ENCODE assay signal across 23 cellular contexts in genomic region chr5:177319913-177320588, GRCh38. TPM values are rescaled to one million over a fixed set of nuclear protein-coding genes. Genes with fewer than 3 reads are reported as not detected.
DNase-seq lines count a peak whose midpoint lies in the region; ATAC-seq, FAIRE-seq and TF ChIP-seq lines count a peak whose summit lies in the region.
"Had no signal": no experiment of that assay in that cellular context is flagged by ENCODE, and none has a peak within 500 bp of the region (broad histone marks: within the 10 kb centered on the region; RNA-seq: fewer than 3 reads in every experiment).

No MANE protein-coding gene starts in this region.

- no peaks in the 10 kb centered on the region for H3K4me1 ChIP-seq in right atrium auricular region
- H3K4me1 ChIP-seq in HepG2 (ENCODE audit: insufficient read depth, low read length): peaks cover 38% of the 10 kb centered on the region
- no peaks in the 10 kb centered on the region; the same call in 1 of the 2 replicates for H3K4me1 ChIP-seq in H9 (ENCODE audit: insufficient read depth, low read length)
- H3K4me1 ChIP-seq: breast epithelium had no signal

- H4K8ac ChIP-seq in H9 (replicated peaks; ENCODE audit: insufficient read length, low read depth, low read length): no peak overlapping the region

- H3K4me1 Mint-ChIP-seq in stimulated activated naive B cell treated with anti-CD40 and anti-IgM and Interleukin-4, amounts not matched to agents 10 μg/mL and 1 μg/mL and 100 μg/mL, for 72 hours: peaks cover 17 to 26% of the 10 kb centered on the region in 2 donors
- H3K4me1 Mint-ChIP-seq in H9: peaks cover 11 to 12% of the 10 kb centered on the region in 2 experiments

- H4K91ac ChIP-seq in H9 (ENCODE audit: insufficient read length, low read depth, low read length): no peak overlapping the region

- no peak overlapping the region for H3K4me3 ChIP-seq in right atrium auricular region
- no peak overlapping the region for H3K4me3 ChIP-seq in HepG2 (replicated peaks in 1 of 3; ENCODE audit: insufficient read depth in 1 of 3, low read depth in 2 of 3, low read length in 3 of 3)
- H3K4me3 ChIP-seq: breast epithelium had no signal

- no peak for TF ChIP-seq RAD21 in HepG2 (CRISPR knock-in tag; IDR thresholded peaks at IDR 0.05)

- no peak overlapping the region for H2AFZ ChIP-seq in HepG2 (ENCODE audit: low read length)
- H2AFZ ChIP-seq in H9 (ENCODE audit: low read length): no peak overlapping the region

- H3K27me3 Mint-ChIP-seq in stimulated activated naive B cell treated with anti-CD40 and anti-IgM and Interleukin-4, amounts not matched to agents 10 μg/mL and 1 μg/mL and 100 μg/mL, for 72 hours: no peaks in the 10 kb centered on the region
- H3K27me3 Mint-ChIP-seq in H9 (ENCODE audit: low read depth): no peaks in the 10 kb centered on the region
- H3K27me3 Mint-ChIP-seq: activated B cell treated with CpG ODN at 0.5 μM for 24 hours; CD4-positive, alpha-beta memory T cell; progenitor cell of endocrine pancreas; stimulated activated memory B cell treated with anti-CD40 and anti-IgM and Interleukin-4, amounts not matched to agents 10 μg/mL and 1 μg/mL and 100 μg/mL, for 72 hours had no signal

- no peak overlapping the region for H4K5ac ChIP-seq in H9 (ENCODE audit: insufficient read length, low read depth, low read length)

- no peak overlapping the region for H3T11ph ChIP-seq in H9 (ENCODE audit: low read length)

- H2BK15ac ChIP-seq in H9 (ENCODE audit: low read depth, low read length): no peak overlapping the region

- H3K9me3 Mint-ChIP-seq in stimulated activated naive B cell treated with anti-CD40 and anti-IgM and Interleukin-4, amounts not matched to agents 10 μg/mL and 1 μg/mL and 100 μg/mL, for 72 hours: no peaks in the 10 kb centered on the region
- H3K9me3 Mint-ChIP-seq in H9: no peaks in the 10 kb centered on the region; a peak in 1 of 5 replicates
- H3K9me3 Mint-ChIP-seq: activated B cell treated with CpG ODN at 0.5 μM for 24 hours; CD4-positive, alpha-beta memory T cell had no signal

- H2BK5ac ChIP-seq in H9 (ENCODE audit: insufficient read length, low read length): no peak overlapping the region

- H3K36me3 ChIP-seq in right atrium auricular region: no peaks in the 10 kb centered on the region
- peaks cover 4 to 17% of the 10 kb centered on the region in 2 experiments; a peak in 2 of 5 replicates for H3K36me3 ChIP-seq in HepG2 (replicated peaks in 1 of 2; ENCODE audit: control insufficient read depth in 1 of 2, insufficient read depth in 2 of 2, low read length in 2 of 2)
- H3K36me3 ChIP-seq: breast epithelium had no signal

- H3K9ac ChIP-seq in HepG2 (ENCODE audit: insufficient read depth, low read depth, low read length) (no peak overlapping the region), H9 (ENCODE audit: extremely low read depth, insufficient read length, low read length) (no peak overlapping the region)
- H3K9ac ChIP-seq: KMS-11 had no signal

- H3K56ac ChIP-seq in H9 (ENCODE audit: insufficient read length, low read depth, low read length): no peak overlapping the region

- TF ChIP-seq POLR2A in HepG2 (IDR thresholded peaks at IDR 0.05; ENCODE audit: insufficient read depth in 1 of 2, low read depth in 2 of 2, low read length in 2 of 2): no peak

- H2BK12ac ChIP-seq in H9 (ENCODE audit: insufficient read length, low read depth, low read length): no peak overlapping the region

- no peak overlapping the region for H3K18ac ChIP-seq in H9 (ENCODE audit: insufficient read length, low read depth, low read length)

- no peak overlapping the region for H2BK20ac ChIP-seq in H9 (ENCODE audit: low read depth, low read length, poor library complexity, severe bottlenecking)

- intact Hi-C loops in Right ventricle myocardium inferior (cut with DNase I) (loop anchor here (5.0 kb wide), 1 partner anchor 132 kb away; no protein-coding TSS in a partner anchor), HepG2 (cut with micrococcal nuclease; ENCODE audit: unreplicated experiment) (loop anchor here (5.0 kb wide), 1 partner anchor 47 kb away; no protein-coding TSS in a partner anchor)

- CTCF ChIA-PET in HepG2 (lab: Yijun Ruan, JAX; ENCODE audit: low intra/inter-chr PET ratio, low total read pairs): no interaction called here

- TF ChIP-seq CTCF in right atrium auricular region (IDR thresholded peaks at IDR 0.05) (no peak), HepG2 (CRISPR knock-in tag; IDR thresholded peaks at IDR 0.05) (no peak), H9 (conservative IDR thresholded peaks at IDR 0.05) (no peak)

- POLR2A ChIA-PET in HepG2 (lab: Yijun Ruan, JAX): no interaction called here

- no peaks in the 10 kb centered on the region for H3K9me3 ChIP-seq in right atrium auricular region
- H3K9me3 ChIP-seq in HepG2 (ENCODE audit: low read length): no peaks in the 10 kb centered on the region
- no peaks in the 10 kb centered on the region for H3K9me3 ChIP-seq in H9 (ENCODE audit: control insufficient read depth, low read depth, low read length)
- H3K9me3 ChIP-seq: breast epithelium had no signal

- no peak overlapping the region for H3K27ac Mint-ChIP-seq in stimulated activated naive B cell treated with anti-CD40 and anti-IgM and Interleukin-4, amounts not matched to agents 10 μg/mL and 1 μg/mL and 100 μg/mL, for 72 hours
- H3K27ac Mint-ChIP-seq in H9: no peak overlapping the region
- H3K27ac Mint-ChIP-seq: activated B cell treated with CpG ODN at 0.5 μM for 24 hours; activated T-helper 2 cell treated with anti-CD3 and anti-CD28 coated beads, Interferon-gamma antibody, Interleukin-2, Interleukin-4, amounts not matched to agents 10 μg/mL and 5 μg/mL and 100 μg/mL, durations not matched to agents 14 hours and 24 hours and 36 hours; nephron progenitor cell; progenitor cell of endocrine pancreas; stimulated activated memory B cell treated with anti-CD40 and anti-IgM and Interleukin-4, amounts not matched to agents 10 μg/mL and 1 μg/mL and 100 μg/mL, for 72 hours had no signal

- ATAC-seq in Right ventricle myocardium inferior: no peak
- ATAC-seq in HepG2: no peak
- ATAC-seq in stimulated activated naive B cell treated with anti-CD40 and anti-IgM and Interleukin-4, amounts not matched to agents 10 μg/mL and 1 μg/mL and 100 μg/mL, for 72 hours (replicated peaks): peak; percentile 34 to 56
- ATAC-seq: HCT116 had no signal

- H2BK120ac ChIP-seq in H9 (ENCODE audit: low read depth, low read length, poor library complexity, severe bottlenecking): no peak overlapping the region

- no peaks in the 10 kb centered on the region for H3K79me1 ChIP-seq in H9 (ENCODE audit: insufficient read depth, low read depth, low read length, poor library complexity, severe bottlenecking)

- no peak overlapping the region for H3K14ac ChIP-seq in H9 (ENCODE audit: insufficient read depth, low read length)

- TF ChIP-seq EP300 in HepG2 (IDR thresholded peaks at IDR 0.05; ENCODE audit: low read depth in 2 of 2, low read length in 2 of 2) (no peak), HepG2 (CRISPR knock-in tag; IDR thresholded peaks at IDR 0.05; ENCODE audit: borderline replicate concordance) (no peak)

- H3K4me3 Mint-ChIP-seq in stimulated activated naive B cell treated with anti-CD40 and anti-IgM and Interleukin-4, amounts not matched to agents 10 μg/mL and 1 μg/mL and 100 μg/mL, for 72 hours: no peak overlapping the region
- H3K4me3 Mint-ChIP-seq in H9: no peak overlapping the region
- H3K4me3 Mint-ChIP-seq: activated B cell treated with CpG ODN at 0.5 μM for 24 hours; CD4-positive, alpha-beta memory T cell; nephron progenitor cell; stimulated activated memory B cell treated with anti-CD40 and anti-IgM and Interleukin-4, amounts not matched to agents 10 μg/mL and 1 μg/mL and 100 μg/mL, for 72 hours had no signal

- peaks cover 18 to 24% of the 10 kb centered on the region in 2 donors for H3K36me3 Mint-ChIP-seq in stimulated activated naive B cell treated with anti-CD40 and anti-IgM and Interleukin-4, amounts not matched to agents 10 μg/mL and 1 μg/mL and 100 μg/mL, for 72 hours
- H3K36me3 Mint-ChIP-seq in H9 (ENCODE audit: insufficient read depth in 1 of 3, low read depth in 3 of 3): peaks cover 8 to 13% (median 8%) of the 10 kb centered on the region in 3 experiments; a peak in 6 of 7 replicates

- whole genome bisulfite sequencing in HepG2 (ENCODE audit: low lambda C conversion rate): 98% methylated on average over 10 of the region's 14 CpGs
- no CpG with 5 or more reads among the region's 14 CpGs for WGBS in H9 (ENCODE audit: extremely low coverage, insufficient read length, low lambda C conversion rate)

- H2AK5ac ChIP-seq in H9 (ENCODE audit: insufficient read length, low read length): no peak overlapping the region

- peaks cover 6% of the 10 kb centered on the region for H3K79me2 ChIP-seq in HepG2 (ENCODE audit: insufficient read depth, low read length)
- H3K79me2 ChIP-seq in H9 (ENCODE audit: insufficient read depth, low read length): no peaks in the 10 kb centered on the region

- no TSS peak for BruUV-seq in HepG2 (replicated peaks; lab: Mats Ljungman, UMichigan)

- DNase-seq in Right ventricle myocardium inferior (ENCODE audit: missing footprints): peak; percentile 79
- DNase-seq in right atrium auricular region (ENCODE audit: low spot score): no peak
- peak; percentile 43 for DNase-seq in SW480 (ENCODE audit: low spot score)
- DNase-seq in HepG2 (ENCODE audit: low spot score): no peak
- no peak for DNase-seq in stimulated activated naive B cell treated with anti-CD40 and anti-IgM and Interleukin-4, amounts not matched to agents 10 μg/mL and 1 μg/mL and 100 μg/mL, for 72 hours
- no peak for DNase-seq in Kasumi-1 (lab: John Stamatoyannopoulos, UW)
- no peak for DNase-seq in foreskin melanocyte
- DNase-seq in H9: no peak
- DNase-seq: activated B cell treated with CpG ODN at 0.5 μM for 24 hours, DMS153, NCI-H1930, NCI-H226, NCI-H82, nephron progenitor cell had no signal

- FAIRE-seq in HepG2 (lab: Jason Lieb, UNC): no peak
- FAIRE-seq: endometrium, G401.6 had no signal

- no peak overlapping the region for H3K4ac ChIP-seq in H9 (ENCODE audit: low read depth, low read length)

- H3K23me2 ChIP-seq in H9 (ENCODE audit: insufficient read length, low read depth, low read length, poor library complexity, severe bottlenecking): no peaks in the 10 kb centered on the region

- no peaks in the 10 kb centered on the region for H3K27me3 ChIP-seq in right atrium auricular region
- H3K27me3 ChIP-seq in HepG2 (ENCODE audit: control insufficient read depth in 1 of 2, insufficient read depth in 2 of 2, low read length in 2 of 2): no peaks in the 10 kb centered on the region
- no peaks in the 10 kb centered on the region for H3K27me3 ChIP-seq in H9 (ENCODE audit: insufficient read depth, low read length)
- H3K27me3 ChIP-seq: breast epithelium had no signal

- H3K27ac ChIP-seq in right atrium auricular region: no peak overlapping the region
- no peak overlapping the region for H3K27ac ChIP-seq in HepG2 (ENCODE audit: extremely low read length, insufficient read depth, low read length)
- no peak overlapping the region for H3K27ac ChIP-seq in H9 (ENCODE audit: insufficient read length, low read depth, low read length)
- H3K27ac ChIP-seq: breast epithelium, KMS-11 had no signal

- H3K4me2 ChIP-seq in HepG2 (ENCODE audit: low read depth, low read length): no peak overlapping the region
- no peak overlapping the region for H3K4me2 ChIP-seq in H9 (ENCODE audit: insufficient read depth, insufficient read length, low read length)
- H3K4me2 ChIP-seq: KMS-11 had no signal

- H4K20me1 ChIP-seq in HepG2 (ENCODE audit: insufficient read depth, low read length): no peaks in the 10 kb centered on the region
- no peaks in the 10 kb centered on the region for H4K20me1 ChIP-seq in H9 (ENCODE audit: control insufficient read depth, insufficient read depth, insufficient read length)

- no peak overlapping the region for H3K23ac ChIP-seq in H9 (ENCODE audit: insufficient read length, low read depth, low read length)

- in situ Hi-C loops in HepG2 (cut with HindIII; ENCODE audit: extremely low pct_ligation_motif_present, low pct_unique_long_range_greater_than_20kb): no loop called here

RNA-seq across cellular contexts. Expression of gene MXD3, which starts 8.4 kb away (rescaled TPM):
- total RNA-seq in Right ventricle myocardium inferior: 2.0 TPM
- total RNA-seq in right atrium auricular region: 1 to 10 TPM; 1.6 to 1.8 TPM
- 9.9 and 12.8 TPM in 2 replicates for total RNA-seq in HepG2 (2016; rRNA removed; fragmentation: Illumina TruSeq; extraction: Trizol)
- 6.1 and 6.8 TPM in 2 replicates for total RNA-seq in HepG2 (2016; cell fraction: cytosol; rRNA removed; fragmentation: Illumina TruSeq; extraction: Trizol; ENCODE audit: low read depth)
- total RNA-seq in HepG2 (2016; cell fraction: insoluble cytoplasmic fraction; rRNA removed; fragmentation: Illumina TruSeq; extraction: Trizol): 11.7 and 11.8 TPM in 2 replicates
- total RNA-seq in HepG2 (2016; cell fraction: membrane; rRNA removed; fragmentation: Illumina TruSeq; extraction: Trizol): 6.6 TPM in 2 replicates
- 10.4 and 14.3 TPM in 2 replicates for total RNA-seq in HepG2 (2016; cell fraction: nucleus; rRNA removed; fragmentation: Illumina TruSeq; extraction: Trizol)
- 10.5 and 11.2 TPM in 2 replicates for polyA plus RNA-seq in HepG2 (2011; rRNA removed)
- 6.0 and 15.2 TPM in 2 replicates for polyA plus RNA-seq in HepG2 (2011; cell fraction: cytosol; rRNA removed)
- 68.6 and 87.5 TPM in 2 replicates for polyA plus RNA-seq in HepG2 (2011; cell fraction: nucleus; rRNA removed)
- 4.6 and 6.6 TPM in 2 replicates for polyA plus RNA-seq in HepG2 (2012)
- 4.5 and 5.4 TPM in 2 replicates for polyA plus RNA-seq in HepG2 (2016; cell fraction: cytosol; fragmentation: Illumina TruSeq; extraction: Trizol; ENCODE audit: low read depth)
- 8.2 and 10.7 TPM in 2 replicates for polyA plus RNA-seq in HepG2 (2016; cell fraction: insoluble cytoplasmic fraction; fragmentation: Illumina TruSeq; extraction: Trizol; ENCODE audit: low read depth)
- 5.8 and 5.9 TPM in 2 replicates for polyA plus RNA-seq in HepG2 (2016; cell fraction: membrane; fragmentation: Illumina TruSeq; extraction: Trizol; ENCODE audit: low read depth)
- 28.9 and 39.4 TPM in 2 replicates for polyA plus RNA-seq in HepG2 (2016; cell fraction: nucleus; fragmentation: Illumina TruSeq; extraction: Trizol; ENCODE audit: insufficient read depth, low read depth)
- 8.1 and 15.6 TPM in 2 replicates for polyA minus RNA-seq in HepG2 (2011; rRNA and poly(A)+ RNA removed; ENCODE audit: low replicate concordance)
- 4.1 and 5.1 TPM in 2 replicates for polyA minus RNA-seq in HepG2 (2011; cell fraction: cytosol; rRNA and poly(A)+ RNA removed)
- 8.7 and 9.7 TPM in 2 replicates for polyA minus RNA-seq in HepG2 (2011; cell fraction: nucleus; rRNA and poly(A)+ RNA removed)
- total RNA-seq in H9 (2021): 9.8 and 10.9 TPM in 2 replicates

RNA-seq across cellular contexts. Expression of gene PRELID1, which starts 16.5 kb away (rescaled TPM):
- 34.1 TPM for total RNA-seq in Right ventricle myocardium inferior
- 10 to 100 TPM; 26.7 to 44.3 TPM for total RNA-seq in right atrium auricular region
- 239 and 271 TPM in 2 replicates for total RNA-seq in HepG2 (2016; rRNA removed; fragmentation: Illumina TruSeq; extraction: Trizol)
- 772 and 890 TPM in 2 replicates for total RNA-seq in HepG2 (2016; cell fraction: cytosol; rRNA removed; fragmentation: Illumina TruSeq; extraction: Trizol; ENCODE audit: low read depth)
- 220 and 264 TPM in 2 replicates for total RNA-seq in HepG2 (2016; cell fraction: insoluble cytoplasmic fraction; rRNA removed; fragmentation: Illumina TruSeq; extraction: Trizol)
- 708 and 781 TPM in 2 replicates for total RNA-seq in HepG2 (2016; cell fraction: membrane; rRNA removed; fragmentation: Illumina TruSeq; extraction: Trizol)
- 90.3 and 98.5 TPM in 2 replicates for total RNA-seq in HepG2 (2016; cell fraction: nucleus; rRNA removed; fragmentation: Illumina TruSeq; extraction: Trizol)
- polyA plus RNA-seq in HepG2 (2011; rRNA removed): 228 and 250 TPM in 2 replicates
- polyA plus RNA-seq in HepG2 (2011; cell fraction: cytosol; rRNA removed): 212 and 323 TPM in 2 replicates
- 85.7 and 87.5 TPM in 2 replicates for polyA plus RNA-seq in HepG2 (2011; cell fraction: nucleus; rRNA removed)
- 91.2 and 111 TPM in 2 replicates for polyA plus RNA-seq in HepG2 (2012)
- 1,341 and 1,562 TPM in 2 replicates for polyA plus RNA-seq in HepG2 (2016; cell fraction: cytosol; fragmentation: Illumina TruSeq; extraction: Trizol; ENCODE audit: low read depth)
- polyA plus RNA-seq in HepG2 (2016; cell fraction: insoluble cytoplasmic fraction; fragmentation: Illumina TruSeq; extraction: Trizol; ENCODE audit: low read depth): 353 and 387 TPM in 2 replicates
- polyA plus RNA-seq in HepG2 (2016; cell fraction: membrane; fragmentation: Illumina TruSeq; extraction: Trizol; ENCODE audit: low read depth): 984 and 1,090 TPM in 2 replicates
- 258 and 277 TPM in 2 replicates for polyA plus RNA-seq in HepG2 (2016; cell fraction: nucleus; fragmentation: Illumina TruSeq; extraction: Trizol; ENCODE audit: insufficient read depth, low read depth)
- polyA minus RNA-seq in HepG2 (2011; rRNA and poly(A)+ RNA removed; ENCODE audit: low replicate concordance): 103 and 232 TPM in 2 replicates
- 61.2 and 64.5 TPM in 2 replicates for polyA minus RNA-seq in HepG2 (2011; cell fraction: cytosol; rRNA and poly(A)+ RNA removed)
- 30.1 and 34.2 TPM in 2 replicates for polyA minus RNA-seq in HepG2 (2011; cell fraction: nucleus; rRNA and poly(A)+ RNA removed)
- total RNA-seq in H9 (2021): 212 and 213 TPM in 2 replicates

RNA-seq across cellular contexts. Expression of gene RAB24, which starts 16.5 kb away (rescaled TPM):
- total RNA-seq in Right ventricle myocardium inferior: 18.9 TPM
- total RNA-seq in right atrium auricular region: 10 to 100 TPM; 14.8 to 14.9 TPM
- total RNA-seq in HepG2 (2016; rRNA removed; fragmentation: Illumina TruSeq; extraction: Trizol): 15.4 and 22.9 TPM in 2 replicates
- total RNA-seq in HepG2 (2016; cell fraction: cytosol; rRNA removed; fragmentation: Illumina TruSeq; extraction: Trizol; ENCODE audit: low read depth): 6.4 and 11.5 TPM in 2 replicates
- 15.3 and 23.6 TPM in 2 replicates for total RNA-seq in HepG2 (2016; cell fraction: insoluble cytoplasmic fraction; rRNA removed; fragmentation: Illumina TruSeq; extraction: Trizol)
- total RNA-seq in HepG2 (2016; cell fraction: membrane; rRNA removed; fragmentation: Illumina TruSeq; extraction: Trizol): 13.3 and 16.0 TPM in 2 replicates
- 24.2 and 30.2 TPM in 2 replicates for total RNA-seq in HepG2 (2016; cell fraction: nucleus; rRNA removed; fragmentation: Illumina TruSeq; extraction: Trizol)
- 63.7 and 74.5 TPM in 2 replicates for polyA plus RNA-seq in HepG2 (2011; rRNA removed)
- polyA plus RNA-seq in HepG2 (2011; cell fraction: cytosol; rRNA removed): 41.9 and 60.6 TPM in 2 replicates
- 332 and 383 TPM in 2 replicates for polyA plus RNA-seq in HepG2 (2011; cell fraction: nucleus; rRNA removed)
- polyA plus RNA-seq in HepG2 (2012): 28.5 and 30.3 TPM in 2 replicates
- polyA plus RNA-seq in HepG2 (2016; cell fraction: cytosol; fragmentation: Illumina TruSeq; extraction: Trizol; ENCODE audit: low read depth): 10.6 and 14.5 TPM in 2 replicates
- polyA plus RNA-seq in HepG2 (2016; cell fraction: insoluble cytoplasmic fraction; fragmentation: Illumina TruSeq; extraction: Trizol; ENCODE audit: low read depth): 24.0 and 24.9 TPM in 2 replicates
- 15.6 and 19.9 TPM in 2 replicates for polyA plus RNA-seq in HepG2 (2016; cell fraction: membrane; fragmentation: Illumina TruSeq; extraction: Trizol; ENCODE audit: low read depth)
- 93.8 and 96.1 TPM in 2 replicates for polyA plus RNA-seq in HepG2 (2016; cell fraction: nucleus; fragmentation: Illumina TruSeq; extraction: Trizol; ENCODE audit: insufficient read depth, low read depth)
- 7.4 and 16.0 TPM in 2 replicates for polyA minus RNA-seq in HepG2 (2011; rRNA and poly(A)+ RNA removed; ENCODE audit: low replicate concordance)
- 5.2 and 5.7 TPM in 2 replicates for polyA minus RNA-seq in HepG2 (2011; cell fraction: cytosol; rRNA and poly(A)+ RNA removed)
- polyA minus RNA-seq in HepG2 (2011; cell fraction: nucleus; rRNA and poly(A)+ RNA removed): 21.3 and 23.3 TPM in 2 replicates
- total RNA-seq in H9 (2021): 17.6 and 18.6 TPM in 2 replicates

RNA-seq across cellular contexts. Expression of gene LMAN2, which starts 31.4 kb away (rescaled TPM):
- total RNA-seq in Right ventricle myocardium inferior: 72.3 TPM
- total RNA-seq in right atrium auricular region: 100 to 1,000 TPM; 128 to 134 TPM
- total RNA-seq in HepG2 (2016; rRNA removed; fragmentation: Illumina TruSeq; extraction: Trizol): 94.5 and 191 TPM in 2 replicates
- total RNA-seq in HepG2 (2016; cell fraction: cytosol; rRNA removed; fragmentation: Illumina TruSeq; extraction: Trizol; ENCODE audit: low read depth): 72.5 and 74.4 TPM in 2 replicates
- 86.8 and 210 TPM in 2 replicates for total RNA-seq in HepG2 (2016; cell fraction: insoluble cytoplasmic fraction; rRNA removed; fragmentation: Illumina TruSeq; extraction: Trizol)
- total RNA-seq in HepG2 (2016; cell fraction: membrane; rRNA removed; fragmentation: Illumina TruSeq; extraction: Trizol): 109 and 128 TPM in 2 replicates
- total RNA-seq in HepG2 (2016; cell fraction: nucleus; rRNA removed; fragmentation: Illumina TruSeq; extraction: Trizol): 152 and 179 TPM in 2 replicates
- polyA plus RNA-seq in HepG2 (2011; rRNA removed): 193 and 197 TPM in 2 replicates
- 220 and 352 TPM in 2 replicates for polyA plus RNA-seq in HepG2 (2011; cell fraction: cytosol; rRNA removed)
- polyA plus RNA-seq in HepG2 (2011; cell fraction: nucleus; rRNA removed): 256 and 281 TPM in 2 replicates
- 71.8 and 108 TPM in 2 replicates for polyA plus RNA-seq in HepG2 (2012)
- polyA plus RNA-seq in HepG2 (2016; cell fraction: cytosol; fragmentation: Illumina TruSeq; extraction: Trizol; ENCODE audit: low read depth): 82.2 and 93.0 TPM in 2 replicates
- polyA plus RNA-seq in HepG2 (2016; cell fraction: insoluble cytoplasmic fraction; fragmentation: Illumina TruSeq; extraction: Trizol; ENCODE audit: low read depth): 90.8 and 112 TPM in 2 replicates
- polyA plus RNA-seq in HepG2 (2016; cell fraction: membrane; fragmentation: Illumina TruSeq; extraction: Trizol; ENCODE audit: low read depth): 103 and 135 TPM in 2 replicates
- polyA plus RNA-seq in HepG2 (2016; cell fraction: nucleus; fragmentation: Illumina TruSeq; extraction: Trizol; ENCODE audit: insufficient read depth, low read depth): 241 and 283 TPM in 2 replicates
- polyA minus RNA-seq in HepG2 (2011; rRNA and poly(A)+ RNA removed; ENCODE audit: low replicate concordance): 353 and 575 TPM in 2 replicates
- 147 and 182 TPM in 2 replicates for polyA minus RNA-seq in HepG2 (2011; cell fraction: cytosol; rRNA and poly(A)+ RNA removed)
- 87.0 and 96.2 TPM in 2 replicates for polyA minus RNA-seq in HepG2 (2011; cell fraction: nucleus; rRNA and poly(A)+ RNA removed)
- 105 and 106 TPM in 2 replicates for total RNA-seq in H9 (2021)

RNA-seq across cellular contexts. Expression of gene RGS14, which starts 37.7 kb away (rescaled TPM):
- total RNA-seq in Right ventricle myocardium inferior (3.9 TPM), right atrium auricular region (1 to 10 TPM; 3.1 to 6.8 TPM), HepG2 (2016; rRNA removed; fragmentation: Illumina TruSeq; extraction: Trizol) (10.7 and 11.1 TPM in 2 replicates), H9 (2021) (12.3 and 16.4 TPM in 2 replicates)
- 15.3 and 15.8 TPM in 2 replicates for total RNA-seq in HepG2 (2016; cell fraction: cytosol; rRNA removed; fragmentation: Illumina TruSeq; extraction: Trizol; ENCODE audit: low read depth)
- total RNA-seq in HepG2 (2016; cell fraction: insoluble cytoplasmic fraction; rRNA removed; fragmentation: Illumina TruSeq; extraction: Trizol): 7.2 and 12.8 TPM in 2 replicates
- total RNA-seq in HepG2 (2016; cell fraction: membrane; rRNA removed; fragmentation: Illumina TruSeq; extraction: Trizol): 15.5 and 16.6 TPM in 2 replicates
- total RNA-seq in HepG2 (2016; cell fraction: nucleus; rRNA removed; fragmentation: Illumina TruSeq; extraction: Trizol): 7.6 and 9.6 TPM in 2 replicates
- polyA plus RNA-seq in HepG2 (2011; rRNA removed): 17.2 and 27.9 TPM in 2 replicates
- 20.3 and 35.1 TPM in 2 replicates for polyA plus RNA-seq in HepG2 (2011; cell fraction: cytosol; rRNA removed)
- 48.0 and 49.7 TPM in 2 replicates for polyA plus RNA-seq in HepG2 (2011; cell fraction: nucleus; rRNA removed)
- polyA plus RNA-seq in HepG2 (2012): 9.3 and 16.2 TPM in 2 replicates
- polyA plus RNA-seq in HepG2 (2016; cell fraction: cytosol; fragmentation: Illumina TruSeq; extraction: Trizol; ENCODE audit: low read depth): 11.0 and 13.5 TPM in 2 replicates
- 14.8 and 16.5 TPM in 2 replicates for polyA plus RNA-seq in HepG2 (2016; cell fraction: insoluble cytoplasmic fraction; fragmentation: Illumina TruSeq; extraction: Trizol; ENCODE audit: low read depth)
- 11.0 and 11.4 TPM in 2 replicates for polyA plus RNA-seq in HepG2 (2016; cell fraction: membrane; fragmentation: Illumina TruSeq; extraction: Trizol; ENCODE audit: low read depth)
- 19.6 TPM in 2 replicates for polyA plus RNA-seq in HepG2 (2016; cell fraction: nucleus; fragmentation: Illumina TruSeq; extraction: Trizol; ENCODE audit: insufficient read depth, low read depth)
- polyA minus RNA-seq in HepG2 (2011; rRNA and poly(A)+ RNA removed; ENCODE audit: low replicate concordance): 0.82 and 20.7 TPM in 2 replicates
- 7.2 and 9.7 TPM in 2 replicates for polyA minus RNA-seq in HepG2 (2011; cell fraction: cytosol; rRNA and poly(A)+ RNA removed)
- 10.6 and 12.8 TPM in 2 replicates for polyA minus RNA-seq in HepG2 (2011; cell fraction: nucleus; rRNA and poly(A)+ RNA removed)

Comparison
In these comparisons a context has a peak if more than half of its experiments do, and no peak if none do; other contexts are left out.
1. DNase-seq: peak in Right ventricle myocardium inferior (single experiment) and SW480 (single experiment); none in right atrium auricular region (single experiment), HepG2 (single experiment), stimulated activated naive B cell treated with anti-CD40 and anti-IgM and Interleukin-4, amounts not matched to agents 10 μg/mL and 1 μg/mL and 100 μg/mL, for 72 hours (single experiment), Kasumi-1 (0 of 2), foreskin melanocyte (single experiment) and H9 (single experiment).
2. ATAC-seq: peak in stimulated activated naive B cell treated with anti-CD40 and anti-IgM and Interleukin-4, amounts not matched to agents 10 μg/mL and 1 μg/mL and 100 μg/mL, for 72 hours (2 of 2); none in Right ventricle myocardium inferior (single experiment) and HepG2 (single experiment).